Comparison of ENCODE assay signal across 1 cellular context in the genomic region with DNA sequence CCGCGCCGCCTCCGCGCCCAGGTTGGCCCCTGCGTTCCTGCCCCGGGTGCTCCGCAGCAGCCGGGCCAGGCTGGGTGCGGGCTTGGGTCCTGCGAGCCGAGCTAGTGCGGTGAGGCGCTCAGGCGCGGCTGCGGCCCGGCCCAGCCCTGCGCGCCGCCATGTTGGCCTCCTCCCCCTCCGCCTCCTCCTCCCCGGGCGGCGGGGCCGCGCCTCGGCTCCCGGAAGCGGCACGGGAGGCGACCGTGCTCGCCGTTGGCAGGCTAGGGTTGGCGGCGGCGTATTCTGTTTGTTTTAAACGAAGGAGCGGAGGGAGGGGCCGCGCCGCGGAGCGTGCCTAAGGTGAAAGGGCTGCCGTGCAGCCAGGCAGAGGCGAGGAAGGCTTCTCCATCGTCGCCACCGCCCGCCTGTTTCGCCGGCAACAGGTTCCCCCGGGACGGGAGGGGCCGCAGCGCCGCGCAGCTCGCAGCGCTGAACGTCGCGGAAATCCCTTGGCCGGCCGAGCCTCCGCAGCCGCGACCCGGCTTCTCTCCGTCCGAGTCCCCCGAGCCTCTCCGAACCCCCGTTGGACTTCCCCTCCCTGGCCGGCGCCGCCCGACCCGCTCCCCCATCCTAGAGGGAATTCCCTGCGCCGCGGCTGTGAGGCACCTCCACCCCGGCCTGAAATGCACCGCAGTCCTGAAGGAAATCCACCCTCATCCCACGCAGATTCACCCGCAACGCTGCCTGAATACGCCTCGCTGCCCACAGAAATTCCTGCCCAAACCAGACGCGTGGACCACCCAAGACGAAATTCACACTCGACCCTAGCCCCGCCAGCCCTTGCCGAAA.
A peak's percentile ranks its signal among the peaks of the same experiment; 100 is the strongest.
TF ChIP-seq lines count a peak whose summit lies in the region.

A gene with protein sequence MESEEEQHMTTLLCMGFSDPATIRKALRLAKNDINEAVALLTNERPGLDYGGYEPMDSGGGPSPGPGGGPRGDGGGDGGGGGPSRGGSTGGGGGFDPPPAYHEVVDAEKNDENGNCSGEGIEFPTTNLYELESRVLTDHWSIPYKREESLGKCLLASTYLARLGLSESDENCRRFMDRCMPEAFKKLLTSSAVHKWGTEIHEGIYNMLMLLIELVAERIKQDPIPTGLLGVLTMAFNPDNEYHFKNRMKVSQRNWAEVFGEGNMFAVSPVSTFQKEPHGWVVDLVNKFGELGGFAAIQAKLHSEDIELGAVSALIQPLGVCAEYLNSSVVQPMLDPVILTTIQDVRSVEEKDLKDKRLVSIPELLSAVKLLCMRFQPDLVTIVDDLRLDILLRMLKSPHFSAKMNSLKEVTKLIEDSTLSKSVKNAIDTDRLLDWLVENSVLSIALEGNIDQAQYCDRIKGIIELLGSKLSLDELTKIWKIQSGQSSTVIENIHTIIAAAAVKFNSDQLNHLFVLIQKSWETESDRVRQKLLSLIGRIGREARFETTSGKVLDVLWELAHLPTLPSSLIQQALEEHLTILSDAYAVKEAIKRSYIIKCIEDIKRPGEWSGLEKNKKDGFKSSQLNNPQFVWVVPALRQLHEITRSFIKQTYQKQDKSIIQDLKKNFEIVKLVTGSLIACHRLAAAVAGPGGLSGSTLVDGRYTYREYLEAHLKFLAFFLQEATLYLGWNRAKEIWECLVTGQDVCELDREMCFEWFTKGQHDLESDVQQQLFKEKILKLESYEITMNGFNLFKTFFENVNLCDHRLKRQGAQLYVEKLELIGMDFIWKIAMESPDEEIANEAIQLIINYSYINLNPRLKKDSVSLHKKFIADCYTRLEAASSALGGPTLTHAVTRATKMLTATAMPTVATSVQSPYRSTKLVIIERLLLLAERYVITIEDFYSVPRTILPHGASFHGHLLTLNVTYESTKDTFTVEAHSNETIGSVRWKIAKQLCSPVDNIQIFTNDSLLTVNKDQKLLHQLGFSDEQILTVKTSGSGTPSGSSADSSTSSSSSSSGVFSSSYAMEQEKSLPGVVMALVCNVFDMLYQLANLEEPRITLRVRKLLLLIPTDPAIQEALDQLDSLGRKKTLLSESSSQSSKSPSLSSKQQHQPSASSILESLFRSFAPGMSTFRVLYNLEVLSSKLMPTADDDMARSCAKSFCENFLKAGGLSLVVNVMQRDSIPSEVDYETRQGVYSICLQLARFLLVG (N-terminal part only) (minus strand): TSS at position 171 of the 828 bp plus-strand sequence. CDS start 251 bp downstream, outside the sequence.

TF ChIP-seq in K562, 482 proteins besides CTCF, POLR2A, EP300 and RAD21 (continued from another document and continues in another):
- TF ChIP-seq, protein P1, sequence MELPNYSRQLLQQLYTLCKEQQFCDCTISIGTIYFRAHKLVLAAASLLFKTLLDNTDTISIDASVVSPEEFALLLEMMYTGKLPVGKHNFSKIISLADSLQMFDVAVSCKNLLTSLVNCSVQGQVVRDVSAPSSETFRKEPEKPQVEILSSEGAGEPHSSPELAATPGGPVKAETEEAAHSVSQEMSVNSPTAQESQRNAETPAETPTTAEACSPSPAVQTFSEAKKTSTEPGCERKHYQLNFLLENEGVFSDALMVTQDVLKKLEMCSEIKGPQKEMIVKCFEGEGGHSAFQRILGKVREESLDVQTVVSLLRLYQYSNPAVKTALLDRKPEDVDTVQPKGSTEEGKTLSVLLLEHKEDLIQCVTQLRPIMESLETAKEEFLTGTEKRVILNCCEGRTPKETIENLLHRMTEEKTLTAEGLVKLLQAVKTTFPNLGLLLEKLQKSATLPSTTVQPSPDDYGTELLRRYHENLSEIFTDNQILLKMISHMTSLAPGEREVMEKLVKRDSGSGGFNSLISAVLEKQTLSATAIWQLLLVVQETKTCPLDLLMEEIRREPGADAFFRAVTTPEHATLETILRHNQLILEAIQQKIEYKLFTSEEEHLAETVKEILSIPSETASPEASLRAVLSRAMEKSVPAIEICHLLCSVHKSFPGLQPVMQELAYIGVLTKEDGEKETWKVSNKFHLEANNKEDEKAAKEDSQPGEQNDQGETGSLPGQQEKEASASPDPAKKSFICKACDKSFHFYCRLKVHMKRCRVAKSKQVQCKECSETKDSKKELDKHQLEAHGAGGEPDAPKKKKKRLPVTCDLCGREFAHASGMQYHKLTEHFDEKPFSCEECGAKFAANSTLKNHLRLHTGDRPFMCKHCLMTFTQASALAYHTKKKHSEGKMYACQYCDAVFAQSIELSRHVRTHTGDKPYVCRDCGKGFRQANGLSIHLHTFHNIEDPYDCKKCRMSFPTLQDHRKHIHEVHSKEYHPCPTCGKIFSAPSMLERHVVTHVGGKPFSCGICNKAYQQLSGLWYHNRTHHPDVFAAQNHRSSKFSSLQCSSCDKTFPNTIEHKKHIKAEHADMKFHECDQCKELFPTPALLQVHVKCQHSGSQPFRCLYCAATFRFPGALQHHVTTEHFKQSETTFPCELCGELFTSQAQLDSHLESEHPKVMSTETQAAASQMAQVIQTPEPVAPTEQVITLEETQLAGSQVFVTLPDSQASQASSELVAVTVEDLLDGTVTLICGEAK (IDR thresholded peaks at IDR 0.05): no peak
- TF ChIP-seq, protein P1 (CRISPR knock-in tag; IDR thresholded peaks at IDR 0.05): no peak
- TF ChIP-seq, protein P2, sequence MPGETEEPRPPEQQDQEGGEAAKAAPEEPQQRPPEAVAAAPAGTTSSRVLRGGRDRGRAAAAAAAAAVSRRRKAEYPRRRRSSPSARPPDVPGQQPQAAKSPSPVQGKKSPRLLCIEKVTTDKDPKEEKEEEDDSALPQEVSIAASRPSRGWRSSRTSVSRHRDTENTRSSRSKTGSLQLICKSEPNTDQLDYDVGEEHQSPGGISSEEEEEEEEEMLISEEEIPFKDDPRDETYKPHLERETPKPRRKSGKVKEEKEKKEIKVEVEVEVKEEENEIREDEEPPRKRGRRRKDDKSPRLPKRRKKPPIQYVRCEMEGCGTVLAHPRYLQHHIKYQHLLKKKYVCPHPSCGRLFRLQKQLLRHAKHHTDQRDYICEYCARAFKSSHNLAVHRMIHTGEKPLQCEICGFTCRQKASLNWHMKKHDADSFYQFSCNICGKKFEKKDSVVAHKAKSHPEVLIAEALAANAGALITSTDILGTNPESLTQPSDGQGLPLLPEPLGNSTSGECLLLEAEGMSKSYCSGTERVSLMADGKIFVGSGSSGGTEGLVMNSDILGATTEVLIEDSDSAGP (CRISPR knock-in tag; IDR thresholded peaks at IDR 0.05): no peak
- TF ChIP-seq ZNF384 (IDR thresholded peaks at IDR 0.05; ENCODE audit: low read depth, low read length): no peak
- peak; percentile 96 for TF ChIP-seq POLR2G (IDR thresholded peaks at IDR 0.05; ENCODE audit: low read depth, low read length)
- 0 out of 2 replicates have a peak, but pooled peaks have one; percentile 3 for TF ChIP-seq KDM2B (CRISPR knock-in tag; IDR thresholded peaks at IDR 0.05)
- TF ChIP-seq RBM17 (IDR thresholded peaks at IDR 0.05; ENCODE audit: borderline replicate concordance, low read depth, low read length): no peak
- no peak for TF ChIP-seq CEBPG (CRISPR knock-in tag; IDR thresholded peaks at IDR 0.05)
- TF ChIP-seq CEBPG (tag; conservative IDR thresholded peaks at IDR 0.05 in 1 of 2, IDR thresholded peaks at IDR 0.05 in 1 of 2): no peak
- TF ChIP-seq KLF13 (tag; IDR thresholded peaks at IDR 0.05; ENCODE audit: borderline replicate concordance, low read depth): 0 out of 2 replicates have a peak, but pooled peaks have one; percentile 22
- TF ChIP-seq XRCC4 (IDR thresholded peaks at IDR 0.05; ENCODE audit: extremely low read depth, insufficient read depth, insufficient read length): no peak
- no peak for TF ChIP-seq ZFP1 (CRISPR knock-in tag; IDR thresholded peaks at IDR 0.05)
- peak; percentile 52; the same call in 1 of the 2 replicates for TF ChIP-seq BCOR (IDR thresholded peaks at IDR 0.05)
- no peak for TF ChIP-seq SETDB1 (IDR thresholded peaks at IDR 0.05; ENCODE audit: low read length)
- 0 out of 2 replicates have a peak, but pooled peaks have one; percentile 38 for TF ChIP-seq ZKSCAN1 (IDR thresholded peaks at IDR 0.05; ENCODE audit: low read depth, low read length)
- TF ChIP-seq FOXA1 (IDR thresholded peaks at IDR 0.05; ENCODE audit: borderline replicate concordance): no peak
- no peak for TF ChIP-seq ZNF551 (CRISPR knock-in tag; IDR thresholded peaks at IDR 0.05)
- TF ChIP-seq, protein P3, sequence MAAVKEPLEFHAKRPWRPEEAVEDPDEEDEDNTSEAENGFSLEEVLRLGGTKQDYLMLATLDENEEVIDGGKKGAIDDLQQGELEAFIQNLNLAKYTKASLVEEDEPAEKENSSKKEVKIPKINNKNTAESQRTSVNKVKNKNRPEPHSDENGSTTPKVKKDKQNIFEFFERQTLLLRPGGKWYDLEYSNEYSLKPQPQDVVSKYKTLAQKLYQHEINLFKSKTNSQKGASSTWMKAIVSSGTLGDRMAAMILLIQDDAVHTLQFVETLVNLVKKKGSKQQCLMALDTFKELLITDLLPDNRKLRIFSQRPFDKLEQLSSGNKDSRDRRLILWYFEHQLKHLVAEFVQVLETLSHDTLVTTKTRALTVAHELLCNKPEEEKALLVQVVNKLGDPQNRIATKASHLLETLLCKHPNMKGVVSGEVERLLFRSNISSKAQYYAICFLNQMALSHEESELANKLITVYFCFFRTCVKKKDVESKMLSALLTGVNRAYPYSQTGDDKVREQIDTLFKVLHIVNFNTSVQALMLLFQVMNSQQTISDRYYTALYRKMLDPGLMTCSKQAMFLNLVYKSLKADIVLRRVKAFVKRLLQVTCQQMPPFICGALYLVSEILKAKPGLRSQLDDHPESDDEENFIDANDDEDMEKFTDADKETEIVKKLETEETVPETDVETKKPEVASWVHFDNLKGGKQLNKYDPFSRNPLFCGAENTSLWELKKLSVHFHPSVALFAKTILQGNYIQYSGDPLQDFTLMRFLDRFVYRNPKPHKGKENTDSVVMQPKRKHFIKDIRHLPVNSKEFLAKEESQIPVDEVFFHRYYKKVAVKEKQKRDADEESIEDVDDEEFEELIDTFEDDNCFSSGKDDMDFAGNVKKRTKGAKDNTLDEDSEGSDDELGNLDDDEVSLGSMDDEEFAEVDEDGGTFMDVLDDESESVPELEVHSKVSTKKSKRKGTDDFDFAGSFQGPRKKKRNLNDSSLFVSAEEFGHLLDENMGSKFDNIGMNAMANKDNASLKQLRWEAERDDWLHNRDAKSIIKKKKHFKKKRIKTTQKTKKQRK (IDR thresholded peaks at IDR 0.05; ENCODE audit: borderline replicate concordance, low read depth, low read length): no peak
- TF ChIP-seq MAFF (IDR thresholded peaks at IDR 0.05; ENCODE audit: low read length): no peak
- no peak for TF ChIP-seq ZNF174 (CRISPR knock-in tag; IDR thresholded peaks at IDR 0.05)
- TF ChIP-seq, protein P4, sequence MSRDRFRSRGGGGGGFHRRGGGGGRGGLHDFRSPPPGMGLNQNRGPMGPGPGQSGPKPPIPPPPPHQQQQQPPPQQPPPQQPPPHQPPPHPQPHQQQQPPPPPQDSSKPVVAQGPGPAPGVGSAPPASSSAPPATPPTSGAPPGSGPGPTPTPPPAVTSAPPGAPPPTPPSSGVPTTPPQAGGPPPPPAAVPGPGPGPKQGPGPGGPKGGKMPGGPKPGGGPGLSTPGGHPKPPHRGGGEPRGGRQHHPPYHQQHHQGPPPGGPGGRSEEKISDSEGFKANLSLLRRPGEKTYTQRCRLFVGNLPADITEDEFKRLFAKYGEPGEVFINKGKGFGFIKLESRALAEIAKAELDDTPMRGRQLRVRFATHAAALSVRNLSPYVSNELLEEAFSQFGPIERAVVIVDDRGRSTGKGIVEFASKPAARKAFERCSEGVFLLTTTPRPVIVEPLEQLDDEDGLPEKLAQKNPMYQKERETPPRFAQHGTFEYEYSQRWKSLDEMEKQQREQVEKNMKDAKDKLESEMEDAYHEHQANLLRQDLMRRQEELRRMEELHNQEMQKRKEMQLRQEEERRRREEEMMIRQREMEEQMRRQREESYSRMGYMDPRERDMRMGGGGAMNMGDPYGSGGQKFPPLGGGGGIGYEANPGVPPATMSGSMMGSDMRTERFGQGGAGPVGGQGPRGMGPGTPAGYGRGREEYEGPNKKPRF (IDR thresholded peaks at IDR 0.05; ENCODE audit: low read depth, low read length): no peak
- TF ChIP-seq KDM5B (IDR thresholded peaks at IDR 0.05; ENCODE audit: insufficient replicate concordance, low read depth, low read length): peak; percentile 85
- no peak for TF ChIP-seq ZNF121 (CRISPR knock-in tag; conservative IDR thresholded peaks at IDR 0.05)
- TF ChIP-seq ZNF75A (CRISPR knock-in tag; IDR thresholded peaks at IDR 0.05): no peak
- peak; percentile 84 for TF ChIP-seq TBP (optimal IDR thresholded peaks at IDR 0.05; ENCODE audit: low read depth, low read length)
- TF ChIP-seq ESRRA (IDR thresholded peaks at IDR 0.05; ENCODE audit: borderline replicate concordance, low read depth): peak; percentile 32; the same call in 1 of the 2 replicates
- no peak for TF ChIP-seq TCF7 (IDR thresholded peaks at IDR 0.05; ENCODE audit: borderline replicate concordance)
- TF ChIP-seq KDM4B (IDR thresholded peaks at IDR 0.05; ENCODE audit: borderline replicate concordance in 2 of 2, low read depth in 1 of 2): no peak; a peak in 1 of 4 replicates
- no peak for TF ChIP-seq DNMT1 (IDR thresholded peaks at IDR 0.05)
- TF ChIP-seq PPARD (CRISPR knock-in tag; IDR thresholded peaks at IDR 0.05): no peak
- TF ChIP-seq, protein P5, sequence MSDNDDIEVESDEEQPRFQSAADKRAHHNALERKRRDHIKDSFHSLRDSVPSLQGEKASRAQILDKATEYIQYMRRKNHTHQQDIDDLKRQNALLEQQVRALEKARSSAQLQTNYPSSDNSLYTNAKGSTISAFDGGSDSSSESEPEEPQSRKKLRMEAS (CRISPR knock-in tag; IDR thresholded peaks at IDR 0.05): peak; percentile 16; the same call in 1 of the 2 replicates
- TF ChIP-seq ZNF699 (CRISPR knock-in tag; IDR thresholded peaks at IDR 0.05; ENCODE audit: insufficient replicate concordance): no peak
- peak; percentile 47; the same call in 1 of the 2 replicates for TF ChIP-seq MBD2 (IDR thresholded peaks at IDR 0.05; ENCODE audit: borderline replicate concordance, low read depth)
- TF ChIP-seq MCM7 (IDR thresholded peaks at IDR 0.05): no peak
- peak; percentile 24; the same call in 1 of the 2 replicates for TF ChIP-seq JUND (IDR thresholded peaks at IDR 0.05; ENCODE audit: borderline replicate concordance, low read depth, low read length)
- no peak for TF ChIP-seq JUND (tag; IDR thresholded peaks at IDR 0.05; ENCODE audit: borderline replicate concordance, low read depth, low read length)
